In genomic region chr7:553637-554111, GRCh38 we compare ENCODE assay signal across 1 cellular context.
TF ChIP-seq lines count a peak whose summit lies in the region.

No MANE protein-coding gene starts in this region.

TF ChIP-seq in HepG2, 621 proteins besides CTCF, POLR2A, EP300 and RAD21 (continued from another document):
- TF ChIP-seq, protein P1, sequence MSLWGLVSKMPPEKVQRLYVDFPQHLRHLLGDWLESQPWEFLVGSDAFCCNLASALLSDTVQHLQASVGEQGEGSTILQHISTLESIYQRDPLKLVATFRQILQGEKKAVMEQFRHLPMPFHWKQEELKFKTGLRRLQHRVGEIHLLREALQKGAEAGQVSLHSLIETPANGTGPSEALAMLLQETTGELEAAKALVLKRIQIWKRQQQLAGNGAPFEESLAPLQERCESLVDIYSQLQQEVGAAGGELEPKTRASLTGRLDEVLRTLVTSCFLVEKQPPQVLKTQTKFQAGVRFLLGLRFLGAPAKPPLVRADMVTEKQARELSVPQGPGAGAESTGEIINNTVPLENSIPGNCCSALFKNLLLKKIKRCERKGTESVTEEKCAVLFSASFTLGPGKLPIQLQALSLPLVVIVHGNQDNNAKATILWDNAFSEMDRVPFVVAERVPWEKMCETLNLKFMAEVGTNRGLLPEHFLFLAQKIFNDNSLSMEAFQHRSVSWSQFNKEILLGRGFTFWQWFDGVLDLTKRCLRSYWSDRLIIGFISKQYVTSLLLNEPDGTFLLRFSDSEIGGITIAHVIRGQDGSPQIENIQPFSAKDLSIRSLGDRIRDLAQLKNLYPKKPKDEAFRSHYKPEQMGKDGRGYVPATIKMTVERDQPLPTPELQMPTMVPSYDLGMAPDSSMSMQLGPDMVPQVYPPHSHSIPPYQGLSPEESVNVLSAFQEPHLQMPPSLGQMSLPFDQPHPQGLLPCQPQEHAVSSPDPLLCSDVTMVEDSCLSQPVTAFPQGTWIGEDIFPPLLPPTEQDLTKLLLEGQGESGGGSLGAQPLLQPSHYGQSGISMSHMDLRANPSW (CRISPR knock-in tag; IDR thresholded peaks at IDR 0.05; ENCODE audit: borderline replicate concordance) = no peak
- TF ChIP-seq KLF13 (CRISPR knock-in tag; IDR thresholded peaks at IDR 0.05) = 0 out of 2 replicates have a peak, but pooled peaks have one; percentile 3
- TF ChIP-seq ZNF33A (CRISPR knock-in tag; IDR thresholded peaks at IDR 0.05; ENCODE audit: borderline replicate concordance) = no peak
- TF ChIP-seq NFKB2 (CRISPR knock-in tag; IDR thresholded peaks at IDR 0.05; ENCODE audit: borderline replicate concordance) = 0 out of 2 replicates have a peak, but pooled peaks have one; percentile 42
- TF ChIP-seq ZNF839 (CRISPR knock-in tag; IDR thresholded peaks at IDR 0.05; ENCODE audit: borderline replicate concordance) = no peak
- TF ChIP-seq CREB1 (IDR thresholded peaks at IDR 0.05) = no peak
- no peak for TF ChIP-seq CREB1 (CRISPR knock-in tag; IDR thresholded peaks at IDR 0.05)
- TF ChIP-seq TAF1 (CRISPR knock-in tag; IDR thresholded peaks at IDR 0.05) = no peak
- TF ChIP-seq PAX8 (CRISPR knock-in tag; IDR thresholded peaks at IDR 0.05; ENCODE audit: borderline replicate concordance) = 0 out of 2 replicates have a peak, but pooled peaks have one; percentile 7
- TF ChIP-seq AGO2 (optimal IDR thresholded peaks at IDR 0.05; ENCODE audit: low read depth, low read length) = peak; percentile 52
- TF ChIP-seq ZBTB25 (CRISPR knock-in tag; IDR thresholded peaks at IDR 0.05) = no peak
- TF ChIP-seq ZNF180 (CRISPR knock-in tag; IDR thresholded peaks at IDR 0.05; ENCODE audit: borderline replicate concordance, low read depth) = no peak
- TF ChIP-seq SMAD9 (CRISPR knock-in tag; IDR thresholded peaks at IDR 0.05) = no peak
- TF ChIP-seq ATAD3A (CRISPR knock-in tag; IDR thresholded peaks at IDR 0.05) = no peak
- no peak for TF ChIP-seq ZNF282 (IDR thresholded peaks at IDR 0.05; ENCODE audit: partially characterized antibody)
- TF ChIP-seq, protein P2, sequence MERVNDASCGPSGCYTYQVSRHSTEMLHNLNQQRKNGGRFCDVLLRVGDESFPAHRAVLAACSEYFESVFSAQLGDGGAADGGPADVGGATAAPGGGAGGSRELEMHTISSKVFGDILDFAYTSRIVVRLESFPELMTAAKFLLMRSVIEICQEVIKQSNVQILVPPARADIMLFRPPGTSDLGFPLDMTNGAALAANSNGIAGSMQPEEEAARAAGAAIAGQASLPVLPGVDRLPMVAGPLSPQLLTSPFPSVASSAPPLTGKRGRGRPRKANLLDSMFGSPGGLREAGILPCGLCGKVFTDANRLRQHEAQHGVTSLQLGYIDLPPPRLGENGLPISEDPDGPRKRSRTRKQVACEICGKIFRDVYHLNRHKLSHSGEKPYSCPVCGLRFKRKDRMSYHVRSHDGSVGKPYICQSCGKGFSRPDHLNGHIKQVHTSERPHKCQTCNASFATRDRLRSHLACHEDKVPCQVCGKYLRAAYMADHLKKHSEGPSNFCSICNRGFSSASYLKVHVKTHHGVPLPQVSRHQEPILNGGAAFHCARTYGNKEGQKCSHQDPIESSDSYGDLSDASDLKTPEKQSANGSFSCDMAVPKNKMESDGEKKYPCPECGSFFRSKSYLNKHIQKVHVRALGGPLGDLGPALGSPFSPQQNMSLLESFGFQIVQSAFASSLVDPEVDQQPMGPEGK (CRISPR knock-in tag; IDR thresholded peaks at IDR 0.05) = peak; percentile 23; the same call in 1 of the 2 replicates
- TF ChIP-seq, protein P3, sequence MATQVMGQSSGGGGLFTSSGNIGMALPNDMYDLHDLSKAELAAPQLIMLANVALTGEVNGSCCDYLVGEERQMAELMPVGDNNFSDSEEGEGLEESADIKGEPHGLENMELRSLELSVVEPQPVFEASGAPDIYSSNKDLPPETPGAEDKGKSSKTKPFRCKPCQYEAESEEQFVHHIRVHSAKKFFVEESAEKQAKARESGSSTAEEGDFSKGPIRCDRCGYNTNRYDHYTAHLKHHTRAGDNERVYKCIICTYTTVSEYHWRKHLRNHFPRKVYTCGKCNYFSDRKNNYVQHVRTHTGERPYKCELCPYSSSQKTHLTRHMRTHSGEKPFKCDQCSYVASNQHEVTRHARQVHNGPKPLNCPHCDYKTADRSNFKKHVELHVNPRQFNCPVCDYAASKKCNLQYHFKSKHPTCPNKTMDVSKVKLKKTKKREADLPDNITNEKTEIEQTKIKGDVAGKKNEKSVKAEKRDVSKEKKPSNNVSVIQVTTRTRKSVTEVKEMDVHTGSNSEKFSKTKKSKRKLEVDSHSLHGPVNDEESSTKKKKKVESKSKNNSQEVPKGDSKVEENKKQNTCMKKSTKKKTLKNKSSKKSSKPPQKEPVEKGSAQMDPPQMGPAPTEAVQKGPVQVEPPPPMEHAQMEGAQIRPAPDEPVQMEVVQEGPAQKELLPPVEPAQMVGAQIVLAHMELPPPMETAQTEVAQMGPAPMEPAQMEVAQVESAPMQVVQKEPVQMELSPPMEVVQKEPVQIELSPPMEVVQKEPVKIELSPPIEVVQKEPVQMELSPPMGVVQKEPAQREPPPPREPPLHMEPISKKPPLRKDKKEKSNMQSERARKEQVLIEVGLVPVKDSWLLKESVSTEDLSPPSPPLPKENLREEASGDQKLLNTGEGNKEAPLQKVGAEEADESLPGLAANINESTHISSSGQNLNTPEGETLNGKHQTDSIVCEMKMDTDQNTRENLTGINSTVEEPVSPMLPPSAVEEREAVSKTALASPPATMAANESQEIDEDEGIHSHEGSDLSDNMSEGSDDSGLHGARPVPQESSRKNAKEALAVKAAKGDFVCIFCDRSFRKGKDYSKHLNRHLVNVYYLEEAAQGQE (IDR thresholded peaks at IDR 0.05; ENCODE audit: borderline replicate concordance in 1 of 2, low read depth in 1 of 2, low read length in 2 of 2) = no peak
- TF ChIP-seq, protein P4, sequence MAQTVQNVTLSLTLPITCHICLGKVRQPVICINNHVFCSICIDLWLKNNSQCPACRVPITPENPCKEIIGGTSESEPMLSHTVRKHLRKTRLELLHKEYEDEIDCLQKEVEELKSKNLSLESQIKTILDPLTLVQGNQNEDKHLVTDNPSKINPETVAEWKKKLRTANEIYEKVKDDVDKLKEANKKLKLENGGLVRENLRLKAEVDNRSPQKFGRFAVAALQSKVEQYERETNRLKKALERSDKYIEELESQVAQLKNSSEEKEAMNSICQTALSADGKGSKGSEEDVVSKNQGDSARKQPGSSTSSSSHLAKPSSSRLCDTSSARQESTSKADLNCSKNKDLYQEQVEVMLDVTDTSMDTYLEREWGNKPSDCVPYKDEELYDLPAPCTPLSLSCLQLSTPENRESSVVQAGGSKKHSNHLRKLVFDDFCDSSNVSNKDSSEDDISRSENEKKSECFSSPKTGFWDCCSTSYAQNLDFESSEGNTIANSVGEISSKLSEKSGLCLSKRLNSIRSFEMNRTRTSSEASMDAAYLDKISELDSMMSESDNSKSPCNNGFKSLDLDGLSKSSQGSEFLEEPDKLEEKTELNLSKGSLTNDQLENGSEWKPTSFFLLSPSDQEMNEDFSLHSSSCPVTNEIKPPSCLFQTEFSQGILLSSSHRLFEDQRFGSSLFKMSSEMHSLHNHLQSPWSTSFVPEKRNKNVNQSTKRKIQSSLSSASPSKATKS (CRISPR knock-in tag; IDR thresholded peaks at IDR 0.05) = no peak
- TF ChIP-seq ZNF205 (CRISPR knock-in tag; IDR thresholded peaks at IDR 0.05) = no peak
- TF ChIP-seq HOXA5 (CRISPR knock-in tag; IDR thresholded peaks at IDR 0.05) = no peak
- TF ChIP-seq, protein P5, sequence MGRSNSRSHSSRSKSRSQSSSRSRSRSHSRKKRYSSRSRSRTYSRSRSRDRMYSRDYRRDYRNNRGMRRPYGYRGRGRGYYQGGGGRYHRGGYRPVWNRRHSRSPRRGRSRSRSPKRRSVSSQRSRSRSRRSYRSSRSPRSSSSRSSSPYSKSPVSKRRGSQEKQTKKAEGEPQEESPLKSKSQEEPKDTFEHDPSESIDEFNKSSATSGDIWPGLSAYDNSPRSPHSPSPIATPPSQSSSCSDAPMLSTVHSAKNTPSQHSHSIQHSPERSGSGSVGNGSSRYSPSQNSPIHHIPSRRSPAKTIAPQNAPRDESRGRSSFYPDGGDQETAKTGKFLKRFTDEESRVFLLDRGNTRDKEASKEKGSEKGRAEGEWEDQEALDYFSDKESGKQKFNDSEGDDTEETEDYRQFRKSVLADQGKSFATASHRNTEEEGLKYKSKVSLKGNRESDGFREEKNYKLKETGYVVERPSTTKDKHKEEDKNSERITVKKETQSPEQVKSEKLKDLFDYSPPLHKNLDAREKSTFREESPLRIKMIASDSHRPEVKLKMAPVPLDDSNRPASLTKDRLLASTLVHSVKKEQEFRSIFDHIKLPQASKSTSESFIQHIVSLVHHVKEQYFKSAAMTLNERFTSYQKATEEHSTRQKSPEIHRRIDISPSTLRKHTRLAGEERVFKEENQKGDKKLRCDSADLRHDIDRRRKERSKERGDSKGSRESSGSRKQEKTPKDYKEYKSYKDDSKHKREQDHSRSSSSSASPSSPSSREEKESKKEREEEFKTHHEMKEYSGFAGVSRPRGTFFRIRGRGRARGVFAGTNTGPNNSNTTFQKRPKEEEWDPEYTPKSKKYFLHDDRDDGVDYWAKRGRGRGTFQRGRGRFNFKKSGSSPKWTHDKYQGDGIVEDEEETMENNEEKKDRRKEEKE (IDR thresholded peaks at IDR 0.05) = no peak
- peak; percentile 96 for TF ChIP-seq HNRNPL (IDR thresholded peaks at IDR 0.05; ENCODE audit: low read depth, low read length)
- TF ChIP-seq GTF2F1 (IDR thresholded peaks at IDR 0.05; ENCODE audit: low read length) = no peak
- no peak for TF ChIP-seq AKAP8 (CRISPR knock-in tag; IDR thresholded peaks at IDR 0.05)
- no peak for TF ChIP-seq SMAD1 (CRISPR knock-in tag; IDR thresholded peaks at IDR 0.05; ENCODE audit: borderline replicate concordance, low read depth)
- no peak for TF ChIP-seq HDAC6 (IDR thresholded peaks at IDR 0.05; ENCODE audit: low read depth, low read length)
- TF ChIP-seq ZNF333 (CRISPR knock-in tag; IDR thresholded peaks at IDR 0.05; ENCODE audit: borderline replicate concordance) = no peak
TF ChIP-seq in HepG2: peak in this region for 19.
